8 cellular contexts compared by ENCODE assay signal in the genomic region with DNA sequence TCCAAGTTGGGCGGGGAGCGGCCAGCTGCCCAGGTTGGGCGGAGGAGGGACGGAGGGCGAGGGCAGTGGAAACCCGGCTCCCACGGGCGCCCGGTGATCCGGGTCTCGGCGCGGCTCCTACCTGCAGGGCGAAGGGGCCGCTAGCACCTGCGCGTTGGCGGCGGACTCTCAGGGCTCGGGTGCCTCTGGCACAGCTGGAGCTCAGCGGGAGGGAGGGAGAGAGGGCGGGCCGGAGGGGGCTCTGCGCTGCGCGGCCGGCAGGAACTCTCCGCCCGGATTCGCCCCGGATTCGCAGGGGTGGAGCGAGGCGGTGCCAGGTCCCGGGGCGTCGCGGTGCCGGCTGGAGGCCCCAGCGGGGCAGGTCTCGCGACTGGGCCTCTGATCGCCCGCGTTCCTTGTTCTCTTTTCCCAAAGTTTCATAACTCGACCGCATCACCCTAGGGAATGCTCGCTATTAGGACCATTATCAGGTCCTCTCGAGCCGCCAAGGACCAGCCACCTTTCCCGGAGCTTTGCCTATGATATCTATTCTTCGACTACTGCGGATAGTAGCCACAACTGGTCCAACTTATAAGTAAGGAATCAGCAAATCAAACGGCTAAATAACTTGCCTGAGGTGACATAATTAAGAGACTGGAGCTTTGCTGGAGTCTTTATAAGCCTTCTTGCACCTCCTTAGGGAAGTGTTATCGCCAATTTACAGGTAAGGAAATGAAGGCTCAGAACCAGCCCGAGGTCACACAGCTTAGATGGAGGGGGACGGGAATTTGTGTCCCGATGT. TPM values are rescaled to one million over a fixed set of nuclear protein-coding genes. Genes with fewer than 3 reads are reported as not detected.
DNase-seq lines count a peak whose midpoint lies in the region; TF ChIP-seq lines count a peak whose summit lies in the region.

A gene with protein sequence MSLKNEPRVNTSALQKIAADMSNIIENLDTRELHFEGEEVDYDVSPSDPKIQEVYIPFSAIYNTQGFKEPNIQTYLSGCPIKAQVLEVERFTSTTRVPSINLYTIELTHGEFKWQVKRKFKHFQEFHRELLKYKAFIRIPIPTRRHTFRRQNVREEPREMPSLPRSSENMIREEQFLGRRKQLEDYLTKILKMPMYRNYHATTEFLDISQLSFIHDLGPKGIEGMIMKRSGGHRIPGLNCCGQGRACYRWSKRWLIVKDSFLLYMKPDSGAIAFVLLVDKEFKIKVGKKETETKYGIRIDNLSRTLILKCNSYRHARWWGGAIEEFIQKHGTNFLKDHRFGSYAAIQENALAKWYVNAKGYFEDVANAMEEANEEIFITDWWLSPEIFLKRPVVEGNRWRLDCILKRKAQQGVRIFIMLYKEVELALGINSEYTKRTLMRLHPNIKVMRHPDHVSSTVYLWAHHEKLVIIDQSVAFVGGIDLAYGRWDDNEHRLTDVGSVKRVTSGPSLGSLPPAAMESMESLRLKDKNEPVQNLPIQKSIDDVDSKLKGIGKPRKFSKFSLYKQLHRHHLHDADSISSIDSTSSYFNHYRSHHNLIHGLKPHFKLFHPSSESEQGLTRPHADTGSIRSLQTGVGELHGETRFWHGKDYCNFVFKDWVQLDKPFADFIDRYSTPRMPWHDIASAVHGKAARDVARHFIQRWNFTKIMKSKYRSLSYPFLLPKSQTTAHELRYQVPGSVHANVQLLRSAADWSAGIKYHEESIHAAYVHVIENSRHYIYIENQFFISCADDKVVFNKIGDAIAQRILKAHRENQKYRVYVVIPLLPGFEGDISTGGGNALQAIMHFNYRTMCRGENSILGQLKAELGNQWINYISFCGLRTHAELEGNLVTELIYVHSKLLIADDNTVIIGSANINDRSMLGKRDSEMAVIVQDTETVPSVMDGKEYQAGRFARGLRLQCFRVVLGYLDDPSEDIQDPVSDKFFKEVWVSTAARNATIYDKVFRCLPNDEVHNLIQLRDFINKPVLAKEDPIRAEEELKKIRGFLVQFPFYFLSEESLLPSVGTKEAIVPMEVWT (minus strand): TSS at position 206 of the 781 bp plus-strand sequence. CDS start 72,432 bp downstream, outside the sequence.

- H3K4me3 ChIP-seq in right atrium auricular region, result peak within 1 kb of the TSS; percentile 43 to 78

- peak within 1 kb of the TSS; percentile 94 to 96 for H3K27ac ChIP-seq in right atrium auricular region

- H3K4me1 ChIP-seq in right atrium auricular region, result peaks cover 0 to 36% of the 10 kb centered on the region in 2 donors

- intact Hi-C loops in posterior vena cava (cut with DNase I), result no loop called here

- H3K9me3 ChIP-seq in right atrium auricular region, result no peaks in the 10 kb centered on the region

- H3K27me3 ChIP-seq in right atrium auricular region, result no peaks in the 10 kb centered on the region

- no peak for TF ChIP-seq CTCF in GM20000 (IDR thresholded peaks at IDR 0.05; ENCODE audit: extremely low read depth, missing control alignments)
- no peak for TF ChIP-seq CTCF in right atrium auricular region (IDR thresholded peaks at IDR 0.05)

- DNase-seq in DMS114 treated with DMSO at 0.1 percent for 48 hours (lab: John Stamatoyannopoulos, UW; ENCODE audit: unreplicated experiment) (peak; percentile 35), GM20000 (ENCODE audit: low spot score) (peak; percentile 77), HPDE6-E6E7 (ENCODE audit: extremely low spot score) (peak; percentile 75), SHP77 treated with DMSO at 0.1 percent for 48 hours (lab: John Stamatoyannopoulos, UW) (peak; percentile 53), anterior cingulate cortex (lab: John Stamatoyannopoulos, UW) (peak in 52 of 58 donors; percentile 25 to 87 (median 66)), right atrium auricular region (ENCODE audit: low spot score) (peak; percentile 73), posterior vena cava (ENCODE audit: low spot score) (peak; percentile 93), HK-2 (ENCODE audit: unreplicated experiment) (no peak)

- H3K36me3 ChIP-seq in right atrium auricular region, result no peaks in the 10 kb centered on the region

RNA-seq across cellular contexts. Expression of the gene that starts here (rescaled TPM):
- total RNA-seq in right atrium auricular region (100 to 1,000 TPM in 1 of 2 donors, 10 to 100 TPM in 1; 64.5 to 111 TPM), posterior vena cava (10 to 100 TPM; 18.5 to 30.9 TPM)
